In genomic region chr16:13095061-13095460, GRCh38 we compare ENCODE assay signal across 24 cellular contexts.
"Had no signal": no experiment of that assay in that cellular context is flagged by ENCODE, and none has a peak within 500 bp of the region (broad histone marks: within the 10 kb centered on the region; RNA-seq: fewer than 3 reads in every experiment).

No MANE protein-coding gene starts in this region.

- ATAC-seq: gastrocnemius medialis, heart left ventricle, left cardiac atrium, left lung, left ventricle myocardium superior, lower lobe of right lung, mucosa of descending colon had no signal

- H3K27me3 ChIP-seq: dorsolateral prefrontal cortex, gastrocnemius medialis, hepatocyte had no signal

- H3K27ac Mint-ChIP-seq: immature natural killer cell, mesothelial cell of epicardium had no signal

- H3K4me3 ChIP-seq: coronary artery, dorsolateral prefrontal cortex, esophagus muscularis mucosa, gastrocnemius medialis, heart left ventricle, hepatocyte, left lung, lower lobe of right lung, mucosa of descending colon had no signal

- H3K4me3 Mint-ChIP-seq: immature natural killer cell, mesothelial cell of epicardium had no signal

- H3K4me1 Mint-ChIP-seq: immature natural killer cell, mesothelial cell of epicardium had no signal

- DNase-seq: dermis blood vessel endothelial cell; dorsolateral prefrontal cortex; effector CD4-positive, alpha-beta T cell; effector memory CD4-positive, alpha-beta T cell; foreskin fibroblast; foreskin melanocyte; gastrocnemius medialis; glutamatergic neuron; heart left ventricle; hypothalamus; immature natural killer cell; left cardiac atrium; left lung; left ventricle myocardium superior; lower lobe of right lung; mesenchymal stem cell; mucosa of descending colon had no signal

- H3K36me3 ChIP-seq: esophagus muscularis mucosa, gastrocnemius medialis, heart left ventricle, left lung, lower lobe of right lung had no signal

- H3K27ac ChIP-seq: coronary artery, dorsolateral prefrontal cortex, esophagus muscularis mucosa, gastrocnemius medialis, heart left ventricle, hepatocyte, left lung, lower lobe of right lung had no signal

- FAIRE-seq: colon, endothelial cell of umbilical vein, keratinocyte had no signal

- H3K4me2 ChIP-seq: hepatocyte had no signal

- H3K79me2 ChIP-seq: hepatocyte had no signal

- H3K36me3 Mint-ChIP-seq: immature natural killer cell, mesothelial cell of epicardium had no signal

- H3K4me1 ChIP-seq: esophagus muscularis mucosa, gastrocnemius medialis, heart left ventricle, left lung, lower lobe of right lung had no signal

- H2AFZ ChIP-seq: hepatocyte had no signal

- H3K9me3 ChIP-seq: gastrocnemius medialis had no signal
